In genomic region chr11:47357985-47358730, GRCh38 we compare ENCODE assay signal across 23 cellular contexts. TPM values are rescaled to one million over a fixed set of nuclear protein-coding genes. Genes with fewer than 3 reads are reported as not detected.
DNase-seq lines count a peak whose midpoint lies in the region; ATAC-seq, FAIRE-seq and TF ChIP-seq lines count a peak whose summit lies in the region.
"Had no signal": no experiment of that assay in that cellular context is flagged by ENCODE, and none has a peak within 500 bp of the region (broad histone marks: within the 10 kb centered on the region; RNA-seq: fewer than 3 reads in every experiment).

No MANE protein-coding gene starts in this region.

- no peak overlapping the region for H3K18ac ChIP-seq in IMR-90 (ENCODE audit: low read depth, low read length)
- no peak overlapping the region for H3K18ac ChIP-seq in H1 (ENCODE audit: extremely low read depth, low read length)
- H3K18ac ChIP-seq in trophoblast cell (ENCODE audit: low read length), result no peak overlapping the region

- POLR2A ChIA-PET in IMR-90 (lab: Charles Lee; ENCODE audit: unreplicated experiment) (no interaction called here), H1 (lab: Charles Lee; ENCODE audit: partially characterized antibody) (no interaction called here)

- H3K79me2 ChIP-seq in H1 (ENCODE audit: control insufficient read depth in 1 of 2, insufficient read depth in 2 of 2, low read length in 2 of 2) (no peaks in the 10 kb centered on the region), trophoblast cell (ENCODE audit: control insufficient read depth, insufficient read depth, low read length, poor library complexity) (no peaks in the 10 kb centered on the region)

- no peak overlapping the region for H3K14ac ChIP-seq in IMR-90 (replicated peaks; ENCODE audit: low read depth, low read length)
- H3K14ac ChIP-seq in H1 (ENCODE audit: insufficient read length), result no peak overlapping the region
- H3K14ac ChIP-seq in trophoblast cell (ENCODE audit: low read length), result no peak overlapping the region

- H2AK5ac ChIP-seq in IMR-90 (ENCODE audit: low read depth, low read length), result peak overlapping the region; percentile 12; the same call in 1 of the 2 replicates
- H2AK5ac ChIP-seq in H1 (ENCODE audit: low read depth, low read length), result peak overlapping the region; percentile 17; the same call in 1 of the 2 replicates
- no peak overlapping the region for H2AK5ac ChIP-seq in trophoblast cell (ENCODE audit: low read length)

- H4K91ac ChIP-seq in IMR-90 (ENCODE audit: insufficient read depth, low read depth, low read length) (no peak overlapping the region), H1 (replicated peaks; ENCODE audit: insufficient read length, low read length) (no peak overlapping the region), trophoblast cell (ENCODE audit: low read depth, low read length) (no peak overlapping the region)

- BruUV-seq in IMR-90 (replicated peaks; lab: Mats Ljungman, UMichigan), result no TSS peak

- H3K4me1 ChIP-seq in IMR-90 (ENCODE audit: control insufficient read depth, insufficient read depth, low read length), result no peaks in the 10 kb centered on the region
- H3K4me1 ChIP-seq in H1 (replicated peaks in 1 of 4; ENCODE audit: control insufficient read depth in 3 of 4, insufficient read depth in 4 of 4, low read length in 3 of 4), result no peaks in the 10 kb centered on the region; a peak in 2 of 7 replicates
- peaks cover 0 to 6% of the 10 kb centered on the region in 2 experiments for H3K4me1 ChIP-seq in trophoblast cell (ENCODE audit: control insufficient read depth in 1 of 2, insufficient read depth in 2 of 2, low read length in 2 of 2)

- TF ChIP-seq CTCF in IMR-90 (conservative IDR thresholded peaks at IDR 0.05; ENCODE audit: low read depth, low read length) (no peak), H1 (IDR thresholded peaks at IDR 0.05; ENCODE audit: control extremely low read depth in 1 of 3, insufficient read depth in 1 of 3, low read depth in 1 of 3, low read length in 3 of 3) (no peak), GM10266 (IDR thresholded peaks at IDR 0.05; ENCODE audit: control insufficient read depth, insufficient read depth, low read depth, missing control alignments) (no peak)

- H3K27ac ChIP-seq in IMR-90 (ENCODE audit: insufficient read depth, low read length) (no peak overlapping the region), H1 (ENCODE audit: low read depth, low read length) (no peak overlapping the region; the same call in 1 of the 2 replicates), trophoblast cell (ENCODE audit: low read depth, low read length) (no peak overlapping the region)

- H3K36me3 ChIP-seq in IMR-90 (ENCODE audit: control insufficient read depth, insufficient read depth, low read length) (no peaks in the 10 kb centered on the region), H1 (ENCODE audit: control insufficient read depth in 2 of 4, insufficient read depth in 4 of 4, low read length in 3 of 4) (no peaks in the 10 kb centered on the region; a peak in 1 of 8 replicates), trophoblast cell (ENCODE audit: control insufficient read depth in 1 of 2, insufficient read depth in 2 of 2, low read length in 2 of 2) (no peaks in the 10 kb centered on the region)

- in situ Hi-C loops in IMR-90 (cut with MboI; ENCODE audit: low sequenced_read_pairs), result loop anchor here (25.0 kb wide), 1 partner anchor 471 kb away; no protein-coding TSS in a partner anchor

- no peak overlapping the region for H2BK15ac ChIP-seq in IMR-90 (ENCODE audit: low read depth, low read length)
- 0 out of 2 replicates have a peak overlapping the region, but pooled peaks have one; percentile 12 for H2BK15ac ChIP-seq in H1 (ENCODE audit: low read length)

- H4K5ac ChIP-seq in IMR-90 (ENCODE audit: low read depth, low read length) (no peak overlapping the region), H1 (ENCODE audit: insufficient read length, low read depth, low read length) (no peak overlapping the region)

- intact Hi-C loops in IMR-90 (cut with micrococcal nuclease) (no loop called here), posterior vena cava (cut with DNase I) (loop anchor here (5.0 to 10.0 kb wide), 2 partner anchors 176 to 183 kb away; partner anchors contain the start of gene ARFGAP2 (in 1 of the 2))

- H3K4me2 ChIP-seq in IMR-90 (ENCODE audit: low read depth, low read length) (no peak overlapping the region), H1 (ENCODE audit: insufficient read depth in 1 of 2, low read depth in 2 of 2, low read length in 2 of 2) (no peak overlapping the region), trophoblast cell (ENCODE audit: low read length) (no peak overlapping the region)
- H3K4me2 ChIP-seq: SK-N-SH had no signal

- H2BK12ac ChIP-seq in H1 (ENCODE audit: low read depth, low read length) (peak overlapping the region; percentile 68; the same call in 1 of the 2 replicates), trophoblast cell (ENCODE audit: low read length) (no peak overlapping the region)

- no peak overlapping the region for H2AK9ac ChIP-seq in IMR-90 (replicated peaks; ENCODE audit: low read depth, low read length, poor library complexity)

- no peaks in the 10 kb centered on the region; the same call in none of the 2 replicates for H3K27me3 ChIP-seq in IMR-90 (ENCODE audit: control insufficient read depth, insufficient read depth, low read length)
- H3K27me3 ChIP-seq in H1 (replicated peaks in 1 of 4; ENCODE audit: control insufficient read depth in 3 of 4, extremely low read depth in 1 of 4, insufficient read depth in 3 of 4, low read length in 3 of 4), result no peaks in the 10 kb centered on the region
- H3K27me3 ChIP-seq in trophoblast cell (ENCODE audit: insufficient read depth, low read length), result no peaks in the 10 kb centered on the region

- no peak overlapping the region for H4K8ac ChIP-seq in IMR-90 (ENCODE audit: low read depth in 2 of 2, low read length in 2 of 2)
- H4K8ac ChIP-seq in H1 (ENCODE audit: extremely low read depth, insufficient read depth, low read length), result peak overlapping the region; percentile 35; the same call in 1 of the 2 replicates
- no peak overlapping the region for H4K8ac ChIP-seq in trophoblast cell (ENCODE audit: low read depth, low read length)

- DNase-seq in GM12891 (ENCODE audit: insufficient read length, low spot score) (no peak), IMR-90 (no peak), H1 (ENCODE audit: low read depth in 1 of 2, low spot score in 2 of 2) (no peak), trophoblast cell (no peak), GM10266 (ENCODE audit: extremely low spot score) (no peak), germinal center (ENCODE audit: low spot score) (no peak), posterior vena cava (ENCODE audit: low spot score) (no peak)
- DNase-seq: ACHN; DMS79 treated with DMSO at 0.1 percent for 48 hours; MV-4-11; NCI-H1694 treated with DMSO at 0.1 percent for 48 hours; NCI-H2107; NCI-H510A; NCI-H748 treated with DMSO at 0.1 percent for 48 hours; NK-92 treated with Interleukin-12 subunit alpha and Interleukin-12 subunit beta, amount 100 ng/mL, for 24 hours; OCI-M1; SHP77 treated with DMSO at 0.1 percent for 48 hours; SK-N-SH; T-cell had no signal

- 92% methylated on average over 4 of the region's 6 CpGs; no CpG with 5 or more reads in 1 of the 2 experiments for WGBS in IMR-90 (ENCODE audit: extremely low coverage in 2 of 2, insufficient read length in 1 of 2), 2 experiments
- 94% methylated on average over 6 of the region's 6 CpGs; no CpG with 5 or more reads in 1 of the 2 experiments for WGBS in H1 (ENCODE audit: extremely low coverage in 1 of 2, insufficient coverage in 1 of 2, insufficient read length in 1 of 2, insufficient replicate concordance in 2 of 2, low coverage in 1 of 2, low lambda C conversion rate in 2 of 2, missing lambda C conversion rate in 1 of 2), 2 experiments
- WGBS in trophoblast cell (ENCODE audit: extremely low coverage, insufficient coverage, insufficient read length), result no CpG with 5 or more reads among the region's 6 CpGs

- FAIRE-seq in GM12891 (lab: Jason Lieb, UNC) (peak; percentile 82), H1 (lab: Jason Lieb, UNC) (no peak)

- CTCF ChIA-PET in IMR-90 (lab: Yijun Ruan, JAX), result no interaction called here
- CTCF ChIA-PET in H1 (lab: Charles Lee; ENCODE audit: partially characterized antibody), result interaction anchor here (0.7 to 1.0 kb wide), 2 partner anchors 11 to 14 kb away, joined by 3 read pairs; no protein-coding TSS in a partner anchor

- no peak overlapping the region for H2BK5ac ChIP-seq in IMR-90 (ENCODE audit: low read depth, low read length, poor library complexity, severe bottlenecking)
- H2BK5ac ChIP-seq in H1 (ENCODE audit: low read depth, low read length), result peak overlapping the region; percentile 20; the same call in 1 of the 2 replicates
- no peak overlapping the region for H2BK5ac ChIP-seq in trophoblast cell (ENCODE audit: low read depth, low read length, poor library complexity)

- H3K23ac ChIP-seq in IMR-90 (ENCODE audit: low read depth, low read length) (no peak overlapping the region), H1 (ENCODE audit: insufficient read length) (no peak overlapping the region), trophoblast cell (ENCODE audit: low read length) (peak overlapping the region; percentile 11)

- H2BK120ac ChIP-seq in IMR-90 (ENCODE audit: low read depth, low read length) (no peak overlapping the region), H1 (replicated peaks; ENCODE audit: low read depth, low read length) (no peak overlapping the region), trophoblast cell (ENCODE audit: insufficient read depth, low read length, poor library complexity) (no peak overlapping the region)

- H3K4me3 ChIP-seq in IMR-90 (ENCODE audit: insufficient read depth, low read depth, low read length) (no peak overlapping the region), H1 (ENCODE audit: extremely low read depth in 1 of 4, insufficient read depth in 2 of 4, low read depth in 3 of 4, low read length in 4 of 4) (no peak overlapping the region), trophoblast cell (ENCODE audit: low read depth, low read length) (peak overlapping the region; percentile 37)

- no peaks in the 10 kb centered on the region for H4K20me1 ChIP-seq in IMR-90 (ENCODE audit: insufficient read depth, low read length)
- H4K20me1 ChIP-seq in H1 (replicated peaks in 1 of 2; ENCODE audit: control insufficient read depth in 1 of 2, insufficient read depth in 2 of 2, low read length in 2 of 2), result peaks cover 0 to 12% of the 10 kb centered on the region in 2 experiments

- H3K79me1 ChIP-seq in IMR-90 (ENCODE audit: low read depth in 1 of 2, low read length in 2 of 2) (peaks cover 0 to 2% of the 10 kb centered on the region in 2 experiments; a peak in 1 of 4 replicates), H1 (ENCODE audit: low read depth, low read length) (0 out of 2 replicates have a peak, but pooled peaks cover 2% of the 10 kb centered on the region), trophoblast cell (ENCODE audit: low read length) (no peaks in the 10 kb centered on the region)

- TF ChIP-seq EP300 in H1 (IDR thresholded peaks at IDR 0.05; ENCODE audit: borderline replicate concordance in 1 of 2, low read depth in 2 of 2, low read length in 2 of 2), result no peak

- H3K4ac ChIP-seq in IMR-90 (ENCODE audit: low read depth, low read length) (no peak overlapping the region), H1 (replicated peaks; ENCODE audit: insufficient read length, low read depth, low read length) (peak overlapping the region; percentile 62), trophoblast cell (ENCODE audit: low read depth, low read length) (no peak overlapping the region)

- no peak for ATAC-seq in IMR-90 (ENCODE audit: low read depth)
- ATAC-seq: T-cell had no signal

- H2AFZ ChIP-seq in IMR-90 (replicated peaks; ENCODE audit: low read length, poor library complexity) (no peak overlapping the region), H1 (ENCODE audit: low read length) (no peak overlapping the region), trophoblast cell (ENCODE audit: insufficient read depth, low read length, poor library complexity) (no peak overlapping the region)

- peaks cover 20% of the 10 kb centered on the region for H3K9me1 ChIP-seq in IMR-90 (ENCODE audit: insufficient read depth, low read length)

- TF ChIP-seq RAD21 in IMR-90 (IDR thresholded peaks at IDR 0.05; ENCODE audit: low read length) (no peak), H1 (IDR thresholded peaks at IDR 0.05 in 1 of 2, conservative IDR thresholded peaks at IDR 0.05 in 1 of 2; ENCODE audit: low read depth in 2 of 2, low read length in 2 of 2) (no peak)

- dilution Hi-C loops in IMR-90 (cut with HindIII; ENCODE audit: low sequenced_read_pairs, unreplicated experiment), result no loop called here

- H3K9ac ChIP-seq in IMR-90 (ENCODE audit: low read depth, low read length) (no peak overlapping the region), H1 (replicated peaks in 1 of 4; ENCODE audit: extremely low read depth in 1 of 4, low read depth in 3 of 4, low read length in 3 of 4) (no peak overlapping the region), trophoblast cell (ENCODE audit: low read length) (peak overlapping the region; percentile 59)
- H3K9ac ChIP-seq: SK-N-SH had no signal

- no peak overlapping the region for H4K12ac ChIP-seq in trophoblast cell (ENCODE audit: low read depth, low read length)

- no peak overlapping the region for H3K56ac ChIP-seq in IMR-90 (ENCODE audit: extremely low read depth, insufficient read depth, low read length)
- H3K56ac ChIP-seq in H1 (replicated peaks; ENCODE audit: insufficient read length, low read depth, low read length), result peak overlapping the region; percentile 53

- peaks cover 16% of the 10 kb centered on the region for H3K23me2 ChIP-seq in H1 (ENCODE audit: low read depth, low read length)

- H2BK20ac ChIP-seq in IMR-90 (ENCODE audit: low read depth, low read length) (no peak overlapping the region), H1 (ENCODE audit: low read length) (no peak overlapping the region)

- H3K9me3 ChIP-seq in IMR-90 (ENCODE audit: control insufficient read depth, insufficient read depth, low read length) (no peaks in the 10 kb centered on the region), H1 (ENCODE audit: insufficient read depth in 2 of 2, low read depth in 1 of 2, low read length in 1 of 2) (peaks cover 0 to 5% of the 10 kb centered on the region in 2 experiments; a peak in 1 of 4 replicates), trophoblast cell (ENCODE audit: insufficient read depth, low read depth, low read length) (peaks cover 22% of the 10 kb centered on the region)
- H3K9me3 ChIP-seq: SK-N-SH had no signal

- TF ChIP-seq POLR2A in GM12891 (IDR thresholded peaks at IDR 0.05; ENCODE audit: low read depth, low read length), result no peak
- TF ChIP-seq POLR2A in IMR-90 (IDR thresholded peaks at IDR 0.05; ENCODE audit: low read depth, low read length), result no peak
- TF ChIP-seq POLR2A in H1 (IDR thresholded peaks at IDR 0.05; ENCODE audit: control extremely low read depth in 1 of 2, low read depth in 2 of 2, low read length in 2 of 2), result no peak

RNA-seq across cellular contexts. Expression of gene MYBPC3, which starts 5.7 kb away (rescaled TPM):
- polyA plus RNA-seq in GM12891 (2012; ENCODE audit: low read depth, missing spikeins), result not detected
- not detected in 2 replicates for total RNA-seq in IMR-90 (2012; rRNA removed)
- polyA plus RNA-seq in IMR-90 (2012; rRNA removed), result not detected in 2 replicates
- not detected in 2 replicates for polyA plus RNA-seq in IMR-90 (2012; cell fraction: cytosol; rRNA removed)
- polyA plus RNA-seq in IMR-90 (2012; cell fraction: nucleus; rRNA removed; ENCODE audit: low replicate concordance), result not detected in 2 replicates
- total RNA-seq in H1 (2021; fragmentation: NEBNext Ultra II Directional; extraction: Animal tissue kit (Norgen Biotek cat#: 25700)), result not detected in 2 replicates
- polyA plus RNA-seq in H1 (2011; rRNA removed), result 0.02 and 0.05 TPM in 2 replicates
- polyA plus RNA-seq in H1 (2011; cell fraction: cytosol; rRNA removed), result 0.03 TPM
- 0.19 TPM for polyA plus RNA-seq in H1 (2011; cell fraction: nucleus; rRNA removed)
- 0.04 to 0.05 TPM in 2 of 4 replicates, not detected in the others for polyA plus RNA-seq in H1 (2012, experiment 1 of 2)
- polyA plus RNA-seq in H1 (2012, experiment 2 of 2), result not detected
- 0.02 TPM for polyA plus RNA-seq in H1 (2013, experiment 1 of 2)
- under 0.01 TPM for polyA plus RNA-seq in H1 (2013, experiment 2 of 2)
- 0.07 TPM in 1 of 2 replicates, not detected in the other for polyA minus RNA-seq in H1 (2011; rRNA and poly(A)+ RNA removed)
- polyA minus RNA-seq in H1 (2011; cell fraction: cytosol; rRNA and poly(A)+ RNA removed), result not detected
- polyA minus RNA-seq in H1 (2011; cell fraction: nucleus; rRNA and poly(A)+ RNA removed), result not detected
- 0.01 TPM in 2 replicates for polyA plus RNA-seq in trophoblast cell (2013)
- under 1 TPM; 0.19 to 0.37 TPM for total RNA-seq in posterior vena cava
- total RNA-seq: G401, H4, HT-29, T-cell had no signal
- polyA plus RNA-seq: IgD-negative memory B cell, SK-N-SH had no signal

RNA-seq across cellular contexts. Expression of gene SPI1, which starts 20.2 kb away (rescaled TPM):
- polyA plus RNA-seq in GM12891 (2012; ENCODE audit: low read depth, missing spikeins), result 11.8 TPM
- not detected in 2 replicates for total RNA-seq in IMR-90 (2012; rRNA removed)
- not detected in 2 replicates for polyA plus RNA-seq in IMR-90 (2012; rRNA removed)
- 0.03 TPM in 1 of 2 replicates, not detected in the other for polyA plus RNA-seq in IMR-90 (2012; cell fraction: cytosol; rRNA removed)
- not detected in 2 replicates for polyA plus RNA-seq in IMR-90 (2012; cell fraction: nucleus; rRNA removed; ENCODE audit: low replicate concordance)
- total RNA-seq in H1 (2021; fragmentation: NEBNext Ultra II Directional; extraction: Animal tissue kit (Norgen Biotek cat#: 25700)), result not detected in 2 replicates
- polyA plus RNA-seq in H1 (2011; rRNA removed), result 0.12 and 0.28 TPM in 2 replicates
- polyA plus RNA-seq in H1 (2011; cell fraction: cytosol; rRNA removed), result 0.23 TPM
- 0.27 TPM for polyA plus RNA-seq in H1 (2011; cell fraction: nucleus; rRNA removed)
- polyA plus RNA-seq in H1 (2012, experiment 1 of 2), result 0.20 to 0.33 TPM in 2 of 4 replicates, not detected in the others
- 0.21 TPM for polyA plus RNA-seq in H1 (2012, experiment 2 of 2)
- 0.14 TPM for polyA plus RNA-seq in H1 (2013, experiment 1 of 2)
- polyA plus RNA-seq in H1 (2013, experiment 2 of 2), result 0.20 TPM
- 0.60 TPM in 1 of 2 replicates, not detected in the other for polyA minus RNA-seq in H1 (2011; rRNA and poly(A)+ RNA removed)
- not detected for polyA minus RNA-seq in H1 (2011; cell fraction: cytosol; rRNA and poly(A)+ RNA removed)
- not detected for polyA minus RNA-seq in H1 (2011; cell fraction: nucleus; rRNA and poly(A)+ RNA removed)
- polyA plus RNA-seq in trophoblast cell (2013), result 0.08 TPM in 2 replicates
- total RNA-seq in posterior vena cava, result 10 to 100 TPM; 27.7 to 47.0 TPM
- total RNA-seq: G401, H4, HT-29 had no signal
- polyA plus RNA-seq: SK-N-SH had no signal

RNA-seq across cellular contexts. Expression of gene SLC39A13, which starts 50.2 kb away (rescaled TPM):
- 9.2 TPM for polyA plus RNA-seq in GM12891 (2012; ENCODE audit: low read depth, missing spikeins)
- total RNA-seq in IMR-90 (2012; rRNA removed), result 29.2 and 32.4 TPM in 2 replicates
- 144 and 164 TPM in 2 replicates for polyA plus RNA-seq in IMR-90 (2012; rRNA removed)
- polyA plus RNA-seq in IMR-90 (2012; cell fraction: cytosol; rRNA removed), result 96.1 and 190 TPM in 2 replicates
- polyA plus RNA-seq in IMR-90 (2012; cell fraction: nucleus; rRNA removed; ENCODE audit: low replicate concordance), result 451 and 1,131 TPM in 2 replicates
- total RNA-seq in H1 (2021; fragmentation: NEBNext Ultra II Directional; extraction: Animal tissue kit (Norgen Biotek cat#: 25700)), result 20.9 and 23.2 TPM in 2 replicates
- 30.0 and 42.9 TPM in 2 replicates for polyA plus RNA-seq in H1 (2011; rRNA removed)
- polyA plus RNA-seq in H1 (2011; cell fraction: cytosol; rRNA removed), result 37.3 TPM
- polyA plus RNA-seq in H1 (2011; cell fraction: nucleus; rRNA removed), result 134 TPM
- polyA plus RNA-seq in H1 (2012, experiment 1 of 2), result 14.8 to 28.7 TPM (median 25.1 TPM) in 4 replicates
- 18.9 TPM for polyA plus RNA-seq in H1 (2012, experiment 2 of 2)
- 19.5 TPM for polyA plus RNA-seq in H1 (2013, experiment 1 of 2)
- 19.1 TPM for polyA plus RNA-seq in H1 (2013, experiment 2 of 2)
- 8.9 and 9.6 TPM in 2 replicates for polyA minus RNA-seq in H1 (2011; rRNA and poly(A)+ RNA removed)
- polyA minus RNA-seq in H1 (2011; cell fraction: cytosol; rRNA and poly(A)+ RNA removed), result 10.0 TPM
- polyA minus RNA-seq in H1 (2011; cell fraction: nucleus; rRNA and poly(A)+ RNA removed), result 20.5 TPM
- polyA plus RNA-seq in trophoblast cell (2013), result 27.5 and 28.6 TPM in 2 replicates
- total RNA-seq in posterior vena cava, result 10 to 100 TPM; 96.1 to 98.1 TPM

Comparison
In these comparisons a context has a peak if more than half of its experiments do, and no peak if none do; other contexts are left out.
1. RNA of gene SPI1, which starts 20.2 kb away (total RNA-seq): 27.7 to 47.0 TPM in posterior vena cava; not detected in IMR-90 and not detected in H1; every median in the first group is over 10 times any median in the second.